ENCODE assay signal across 1 cellular context in the genomic region with DNA sequence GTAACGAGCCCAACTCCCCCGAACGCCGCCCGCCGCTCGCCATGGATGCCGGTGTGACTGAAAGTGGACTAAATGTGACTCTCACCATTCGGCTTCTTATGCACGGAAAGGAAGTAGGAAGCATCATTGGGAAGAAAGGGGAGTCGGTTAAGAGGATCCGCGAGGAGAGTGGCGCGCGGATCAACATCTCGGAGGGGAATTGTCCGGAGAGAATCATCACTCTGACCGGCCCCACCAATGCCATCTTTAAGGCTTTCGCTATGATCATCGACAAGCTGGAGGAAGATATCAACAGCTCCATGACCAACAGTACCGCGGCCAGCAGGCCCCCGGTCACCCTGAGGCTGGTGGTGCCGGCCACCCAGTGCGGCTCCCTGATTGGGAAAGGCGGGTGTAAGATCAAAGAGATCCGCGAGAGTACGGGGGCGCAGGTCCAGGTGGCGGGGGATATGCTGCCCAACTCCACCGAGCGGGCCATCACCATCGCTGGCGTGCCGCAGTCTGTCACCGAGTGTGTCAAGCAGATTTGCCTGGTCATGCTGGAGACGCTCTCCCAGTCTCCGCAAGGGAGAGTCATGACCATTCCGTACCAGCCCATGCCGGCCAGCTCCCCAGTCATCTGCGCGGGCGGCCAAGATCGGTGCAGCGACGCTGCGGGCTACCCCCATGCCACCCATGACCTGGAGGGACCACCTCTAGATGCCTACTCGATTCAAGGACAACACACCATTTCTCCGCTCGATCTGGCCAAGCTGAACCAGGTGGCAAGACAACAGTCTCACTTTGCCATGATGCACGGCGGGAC.
TF ChIP-seq lines count a peak whose summit lies in the region.

No MANE protein-coding gene starts in this region.

TF ChIP-seq in K562, 482 proteins besides CTCF, POLR2A, EP300 and RAD21 (continued from another document and continues in another):
- TF ChIP-seq, protein P1, sequence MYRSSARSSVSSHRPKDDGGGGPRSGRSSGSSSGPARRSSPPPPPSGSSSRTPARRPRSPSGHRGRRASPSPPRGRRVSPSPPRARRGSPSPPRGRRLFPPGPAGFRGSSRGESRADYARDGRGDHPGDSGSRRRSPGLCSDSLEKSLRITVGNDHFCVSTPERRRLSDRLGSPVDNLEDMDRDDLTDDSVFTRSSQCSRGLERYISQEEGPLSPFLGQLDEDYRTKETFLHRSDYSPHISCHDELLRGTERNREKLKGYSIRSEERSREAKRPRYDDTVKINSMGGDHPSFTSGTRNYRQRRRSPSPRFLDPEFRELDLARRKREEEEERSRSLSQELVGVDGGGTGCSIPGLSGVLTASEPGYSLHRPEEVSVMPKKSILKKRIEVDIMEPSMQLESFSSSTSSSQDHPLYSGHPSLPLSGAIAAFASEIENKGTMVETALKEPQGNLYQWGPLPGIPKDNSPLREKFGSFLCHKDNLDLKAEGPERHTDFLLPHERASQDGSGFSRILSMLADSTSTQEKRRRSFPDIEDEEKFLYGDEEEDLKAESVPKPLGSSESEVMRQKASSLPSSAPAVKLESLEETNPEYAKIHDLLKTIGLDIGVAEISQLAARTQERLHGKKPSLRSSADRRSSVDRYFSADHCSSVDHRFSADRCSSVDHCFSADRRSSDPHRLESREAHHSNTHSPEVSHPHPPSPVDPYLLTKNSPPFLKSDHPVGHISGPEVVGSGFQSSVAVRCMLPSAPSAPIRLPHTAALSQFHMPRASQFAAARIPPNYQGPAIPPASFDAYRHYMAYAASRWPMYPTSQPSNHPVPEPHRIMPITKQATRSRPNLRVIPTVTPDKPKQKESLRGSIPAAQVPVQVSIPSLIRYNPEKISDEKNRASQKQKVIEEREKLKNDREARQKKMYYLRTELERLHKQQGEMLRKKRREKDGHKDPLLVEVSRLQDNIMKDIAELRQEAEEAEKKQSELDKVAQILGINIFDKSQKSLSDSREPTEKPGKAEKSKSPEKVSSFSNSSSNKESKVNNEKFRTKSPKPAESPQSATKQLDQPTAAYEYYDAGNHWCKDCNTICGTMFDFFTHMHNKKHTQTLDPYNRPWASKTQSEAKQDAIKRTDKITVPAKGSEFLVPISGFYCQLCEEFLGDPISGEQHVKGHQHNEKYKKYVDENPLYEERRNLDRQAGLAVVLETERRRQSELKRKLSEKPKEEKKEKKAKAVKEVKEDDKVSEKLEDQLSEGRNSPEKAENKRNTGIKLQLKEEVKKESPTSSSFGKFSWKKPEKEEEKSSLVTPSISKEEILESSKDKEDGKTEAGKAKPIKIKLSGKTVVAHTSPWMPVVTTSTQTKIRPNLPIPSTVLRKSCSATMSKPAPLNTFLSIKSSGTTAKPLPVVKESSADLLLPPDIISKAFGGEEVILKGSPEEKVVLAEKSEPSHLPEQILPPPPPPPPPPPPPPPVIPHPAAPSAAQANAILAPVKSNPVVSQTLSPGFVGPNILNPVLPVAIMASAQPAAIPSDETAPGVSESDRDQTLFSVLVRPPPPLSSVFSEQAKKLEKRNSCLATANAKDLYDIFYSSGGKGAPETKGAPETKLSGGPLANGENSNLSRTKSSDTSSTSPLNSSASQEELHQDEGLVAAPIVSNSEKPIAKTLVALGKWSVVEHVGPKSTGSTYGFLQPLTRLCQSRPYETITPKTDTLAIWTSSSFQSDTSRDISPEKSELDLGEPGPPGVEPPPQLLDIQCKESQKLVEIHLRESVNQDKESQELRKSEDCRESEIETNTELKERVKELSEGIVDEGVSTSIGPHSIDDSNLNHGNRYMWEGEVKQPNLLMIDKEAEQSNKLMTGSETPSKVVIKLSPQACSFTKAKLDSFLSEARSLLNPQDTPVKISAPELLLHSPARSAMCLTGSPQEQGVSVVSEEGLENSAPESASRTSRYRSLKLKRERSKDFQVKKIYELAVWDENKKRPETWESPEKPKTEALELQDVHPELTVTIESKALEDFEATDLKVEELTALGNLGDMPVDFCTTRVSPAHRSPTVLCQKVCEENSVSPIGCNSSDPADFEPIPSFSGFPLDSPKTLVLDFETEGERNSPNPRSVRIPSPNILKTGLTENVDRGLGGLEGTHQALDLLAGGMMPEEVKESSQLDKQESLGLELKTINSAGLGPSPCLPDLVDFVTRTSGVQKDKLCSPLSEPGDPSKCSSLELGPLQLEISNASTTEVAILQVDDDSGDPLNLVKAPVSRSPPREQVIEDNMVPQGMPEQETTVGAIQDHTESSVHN (IDR thresholded peaks at IDR 0.05; ENCODE audit: borderline replicate concordance in 1 of 2, low read depth in 1 of 2), result no peak; a peak in 1 of 4 replicates
- TF ChIP-seq EWSR1 (IDR thresholded peaks at IDR 0.05; ENCODE audit: borderline replicate concordance, low read depth, partially characterized antibody) (no peak), CBFA2T2 (conservative IDR thresholded peaks at IDR 0.05) (no peak), GTF2E2 (tag; IDR thresholded peaks at IDR 0.05) (no peak), RFX7 (CRISPR knock-in tag; IDR thresholded peaks at IDR 0.05) (no peak), CBX8 (IDR thresholded peaks at IDR 0.05; ENCODE audit: borderline replicate concordance, extremely low read depth, low read depth, low read length, poor library complexity, severe bottlenecking) (no peak), ZNF444 (CRISPR knock-in tag; IDR thresholded peaks at IDR 0.05) (no peak), MXI1 (IDR thresholded peaks at IDR 0.05; ENCODE audit: low read depth, low read length) (no peak), CHD4 (IDR thresholded peaks at IDR 0.05; ENCODE audit: insufficient read depth, insufficient replicate concordance, low read depth, low read length, poor library complexity, severe bottlenecking) (no peak), TOE1 (IDR thresholded peaks at IDR 0.05; ENCODE audit: borderline replicate concordance) (no peak), TOE1 (CRISPR knock-in tag; IDR thresholded peaks at IDR 0.05; ENCODE audit: borderline replicate concordance, low read depth) (no peak), PPARD (CRISPR knock-in tag; IDR thresholded peaks at IDR 0.05) (no peak), ATF1 (CRISPR knock-in tag; IDR thresholded peaks at IDR 0.05) (no peak), ATF1 (tag; IDR thresholded peaks at IDR 0.05) (peak; percentile 69), NEUROD1 (IDR thresholded peaks at IDR 0.05; ENCODE audit: borderline replicate concordance, low read depth, low read length, partially characterized antibody) (no peak), TEAD2 (tag; IDR thresholded peaks at IDR 0.05) (no peak), SLC30A9 (CRISPR knock-in tag; IDR thresholded peaks at IDR 0.05) (no peak), RUNX1 (IDR thresholded peaks at IDR 0.05; ENCODE audit: low read depth) (no peak), SRF (CRISPR knock-in tag; IDR thresholded peaks at IDR 0.05) (no peak), NONO (IDR thresholded peaks at IDR 0.05; ENCODE audit: low read depth in 2 of 2, low read length in 1 of 2) (no peak), ZNF507 (tag; conservative IDR thresholded peaks at IDR 0.05) (no peak), MIER1 (IDR thresholded peaks at IDR 0.05; ENCODE audit: low read depth) (no peak), HDGF (IDR thresholded peaks at IDR 0.05) (0 out of 2 replicates have a peak, but pooled peaks have one; percentile 64), MBD2 (IDR thresholded peaks at IDR 0.05; ENCODE audit: borderline replicate concordance, low read depth) (peak; percentile 7; the same call in 1 of the 2 replicates), CBFA2T3 (IDR thresholded peaks at IDR 0.05) (0 out of 2 replicates have a peak, but pooled peaks have one; percentile 31), EGR1 (conservative IDR thresholded peaks at IDR 0.05) (peak; percentile 54)
- TF ChIP-seq, protein P2, sequence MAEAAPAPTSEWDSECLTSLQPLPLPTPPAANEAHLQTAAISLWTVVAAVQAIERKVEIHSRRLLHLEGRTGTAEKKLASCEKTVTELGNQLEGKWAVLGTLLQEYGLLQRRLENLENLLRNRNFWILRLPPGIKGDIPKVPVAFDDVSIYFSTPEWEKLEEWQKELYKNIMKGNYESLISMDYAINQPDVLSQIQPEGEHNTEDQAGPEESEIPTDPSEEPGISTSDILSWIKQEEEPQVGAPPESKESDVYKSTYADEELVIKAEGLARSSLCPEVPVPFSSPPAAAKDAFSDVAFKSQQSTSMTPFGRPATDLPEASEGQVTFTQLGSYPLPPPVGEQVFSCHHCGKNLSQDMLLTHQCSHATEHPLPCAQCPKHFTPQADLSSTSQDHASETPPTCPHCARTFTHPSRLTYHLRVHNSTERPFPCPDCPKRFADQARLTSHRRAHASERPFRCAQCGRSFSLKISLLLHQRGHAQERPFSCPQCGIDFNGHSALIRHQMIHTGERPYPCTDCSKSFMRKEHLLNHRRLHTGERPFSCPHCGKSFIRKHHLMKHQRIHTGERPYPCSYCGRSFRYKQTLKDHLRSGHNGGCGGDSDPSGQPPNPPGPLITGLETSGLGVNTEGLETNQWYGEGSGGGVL (CRISPR knock-in tag; IDR thresholded peaks at IDR 0.05), result no peak
- TF ChIP-seq, protein P3, sequence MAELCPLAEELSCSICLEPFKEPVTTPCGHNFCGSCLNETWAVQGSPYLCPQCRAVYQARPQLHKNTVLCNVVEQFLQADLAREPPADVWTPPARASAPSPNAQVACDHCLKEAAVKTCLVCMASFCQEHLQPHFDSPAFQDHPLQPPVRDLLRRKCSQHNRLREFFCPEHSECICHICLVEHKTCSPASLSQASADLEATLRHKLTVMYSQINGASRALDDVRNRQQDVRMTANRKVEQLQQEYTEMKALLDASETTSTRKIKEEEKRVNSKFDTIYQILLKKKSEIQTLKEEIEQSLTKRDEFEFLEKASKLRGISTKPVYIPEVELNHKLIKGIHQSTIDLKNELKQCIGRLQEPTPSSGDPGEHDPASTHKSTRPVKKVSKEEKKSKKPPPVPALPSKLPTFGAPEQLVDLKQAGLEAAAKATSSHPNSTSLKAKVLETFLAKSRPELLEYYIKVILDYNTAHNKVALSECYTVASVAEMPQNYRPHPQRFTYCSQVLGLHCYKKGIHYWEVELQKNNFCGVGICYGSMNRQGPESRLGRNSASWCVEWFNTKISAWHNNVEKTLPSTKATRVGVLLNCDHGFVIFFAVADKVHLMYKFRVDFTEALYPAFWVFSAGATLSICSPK (IDR thresholded peaks at IDR 0.05; ENCODE audit: borderline replicate concordance), result peak; percentile 51; the same call in 1 of the 2 replicates
- TF ChIP-seq, protein P4, sequence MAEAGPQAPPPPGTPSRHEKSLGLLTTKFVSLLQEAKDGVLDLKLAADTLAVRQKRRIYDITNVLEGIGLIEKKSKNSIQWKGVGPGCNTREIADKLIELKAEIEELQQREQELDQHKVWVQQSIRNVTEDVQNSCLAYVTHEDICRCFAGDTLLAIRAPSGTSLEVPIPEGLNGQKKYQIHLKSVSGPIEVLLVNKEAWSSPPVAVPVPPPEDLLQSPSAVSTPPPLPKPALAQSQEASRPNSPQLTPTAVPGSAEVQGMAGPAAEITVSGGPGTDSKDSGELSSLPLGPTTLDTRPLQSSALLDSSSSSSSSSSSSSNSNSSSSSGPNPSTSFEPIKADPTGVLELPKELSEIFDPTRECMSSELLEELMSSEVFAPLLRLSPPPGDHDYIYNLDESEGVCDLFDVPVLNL (CRISPR knock-in tag; IDR thresholded peaks at IDR 0.05; ENCODE audit: low read depth), result no peak
- TF ChIP-seq, protein P5, sequence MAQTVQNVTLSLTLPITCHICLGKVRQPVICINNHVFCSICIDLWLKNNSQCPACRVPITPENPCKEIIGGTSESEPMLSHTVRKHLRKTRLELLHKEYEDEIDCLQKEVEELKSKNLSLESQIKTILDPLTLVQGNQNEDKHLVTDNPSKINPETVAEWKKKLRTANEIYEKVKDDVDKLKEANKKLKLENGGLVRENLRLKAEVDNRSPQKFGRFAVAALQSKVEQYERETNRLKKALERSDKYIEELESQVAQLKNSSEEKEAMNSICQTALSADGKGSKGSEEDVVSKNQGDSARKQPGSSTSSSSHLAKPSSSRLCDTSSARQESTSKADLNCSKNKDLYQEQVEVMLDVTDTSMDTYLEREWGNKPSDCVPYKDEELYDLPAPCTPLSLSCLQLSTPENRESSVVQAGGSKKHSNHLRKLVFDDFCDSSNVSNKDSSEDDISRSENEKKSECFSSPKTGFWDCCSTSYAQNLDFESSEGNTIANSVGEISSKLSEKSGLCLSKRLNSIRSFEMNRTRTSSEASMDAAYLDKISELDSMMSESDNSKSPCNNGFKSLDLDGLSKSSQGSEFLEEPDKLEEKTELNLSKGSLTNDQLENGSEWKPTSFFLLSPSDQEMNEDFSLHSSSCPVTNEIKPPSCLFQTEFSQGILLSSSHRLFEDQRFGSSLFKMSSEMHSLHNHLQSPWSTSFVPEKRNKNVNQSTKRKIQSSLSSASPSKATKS (CRISPR knock-in tag; IDR thresholded peaks at IDR 0.05), result 0 out of 2 replicates have a peak, but pooled peaks have one; percentile 59
- TF ChIP-seq, protein P6, sequence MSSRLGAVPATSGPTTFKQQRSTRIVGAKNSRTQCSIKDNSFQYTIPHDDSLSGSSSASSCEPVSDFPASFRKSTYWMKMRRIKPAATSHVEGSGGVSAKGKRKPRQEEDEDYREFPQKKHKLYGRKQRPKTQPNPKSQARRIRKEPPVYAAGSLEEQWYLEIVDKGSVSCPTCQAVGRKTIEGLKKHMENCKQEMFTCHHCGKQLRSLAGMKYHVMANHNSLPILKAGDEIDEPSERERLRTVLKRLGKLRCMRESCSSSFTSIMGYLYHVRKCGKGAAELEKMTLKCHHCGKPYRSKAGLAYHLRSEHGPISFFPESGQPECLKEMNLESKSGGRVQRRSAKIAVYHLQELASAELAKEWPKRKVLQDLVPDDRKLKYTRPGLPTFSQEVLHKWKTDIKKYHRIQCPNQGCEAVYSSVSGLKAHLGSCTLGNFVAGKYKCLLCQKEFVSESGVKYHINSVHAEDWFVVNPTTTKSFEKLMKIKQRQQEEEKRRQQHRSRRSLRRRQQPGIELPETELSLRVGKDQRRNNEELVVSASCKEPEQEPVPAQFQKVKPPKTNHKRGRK (tag; IDR thresholded peaks at IDR 0.05), result no peak
- TF ChIP-seq, protein P7, sequence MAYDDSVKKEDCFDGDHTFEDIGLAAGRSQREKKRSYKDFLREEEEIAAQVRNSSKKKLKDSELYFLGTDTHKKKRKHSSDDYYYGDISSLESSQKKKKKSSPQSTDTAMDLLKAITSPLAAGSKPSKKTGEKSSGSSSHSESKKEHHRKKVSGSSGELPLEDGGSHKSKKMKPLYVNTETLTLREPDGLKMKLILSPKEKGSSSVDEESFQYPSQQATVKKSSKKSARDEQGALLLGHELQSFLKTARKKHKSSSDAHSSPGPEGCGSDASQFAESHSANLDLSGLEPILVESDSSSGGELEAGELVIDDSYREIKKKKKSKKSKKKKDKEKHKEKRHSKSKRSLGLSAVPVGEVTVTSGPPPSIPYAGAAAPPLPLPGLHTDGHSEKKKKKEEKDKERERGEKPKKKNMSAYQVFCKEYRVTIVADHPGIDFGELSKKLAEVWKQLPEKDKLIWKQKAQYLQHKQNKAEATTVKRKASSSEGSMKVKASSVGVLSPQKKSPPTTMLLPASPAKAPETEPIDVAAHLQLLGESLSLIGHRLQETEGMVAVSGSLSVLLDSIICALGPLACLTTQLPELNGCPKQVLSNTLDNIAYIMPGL (CRISPR knock-in tag; IDR thresholded peaks at IDR 0.05), result peak; percentile 90
- TF ChIP-seq, protein P8, sequence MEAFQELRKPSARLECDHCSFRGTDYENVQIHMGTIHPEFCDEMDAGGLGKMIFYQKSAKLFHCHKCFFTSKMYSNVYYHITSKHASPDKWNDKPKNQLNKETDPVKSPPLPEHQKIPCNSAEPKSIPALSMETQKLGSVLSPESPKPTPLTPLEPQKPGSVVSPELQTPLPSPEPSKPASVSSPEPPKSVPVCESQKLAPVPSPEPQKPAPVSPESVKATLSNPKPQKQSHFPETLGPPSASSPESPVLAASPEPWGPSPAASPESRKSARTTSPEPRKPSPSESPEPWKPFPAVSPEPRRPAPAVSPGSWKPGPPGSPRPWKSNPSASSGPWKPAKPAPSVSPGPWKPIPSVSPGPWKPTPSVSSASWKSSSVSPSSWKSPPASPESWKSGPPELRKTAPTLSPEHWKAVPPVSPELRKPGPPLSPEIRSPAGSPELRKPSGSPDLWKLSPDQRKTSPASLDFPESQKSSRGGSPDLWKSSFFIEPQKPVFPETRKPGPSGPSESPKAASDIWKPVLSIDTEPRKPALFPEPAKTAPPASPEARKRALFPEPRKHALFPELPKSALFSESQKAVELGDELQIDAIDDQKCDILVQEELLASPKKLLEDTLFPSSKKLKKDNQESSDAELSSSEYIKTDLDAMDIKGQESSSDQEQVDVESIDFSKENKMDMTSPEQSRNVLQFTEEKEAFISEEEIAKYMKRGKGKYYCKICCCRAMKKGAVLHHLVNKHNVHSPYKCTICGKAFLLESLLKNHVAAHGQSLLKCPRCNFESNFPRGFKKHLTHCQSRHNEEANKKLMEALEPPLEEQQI (IDR thresholded peaks at IDR 0.05), result no peak
